ENCODE assay signal across 21 cellular contexts in genomic region chrX:77719388-77719787, GRCh38.
"Had no signal": no experiment of that assay in that cellular context is flagged by ENCODE, and none has a peak within 500 bp of the region (broad histone marks: within the 10 kb centered on the region; RNA-seq: fewer than 3 reads in every experiment).

No MANE protein-coding gene starts in this region.

- H3K4me3 ChIP-seq: breast epithelium, colonic mucosa, dorsolateral prefrontal cortex, esophagus muscularis mucosa, gastrocnemius medialis, neural progenitor cell, sigmoid colon, smooth muscle cell, thoracic aorta had no signal

- H3K36me3 ChIP-seq: breast epithelium, colonic mucosa, esophagus muscularis mucosa, gastrocnemius medialis, thoracic aorta had no signal

- H3K4me1 Mint-ChIP-seq: neural progenitor cell had no signal

- H3K4me3 Mint-ChIP-seq: activated CD4-positive, alpha-beta T cell treated with anti-CD3 and anti-CD28 coated beads, Interleukin-2, amount 10 ng/mL, durations not matched to agents 7 days and 5 days; neural progenitor cell; type B pancreatic cell had no signal

- ATAC-seq: activated naive CD4-positive, alpha-beta T cell treated with anti-CD3 and anti-CD28 coated beads, Interleukin-2, amount 50 U/mL, for 72 hours; gastrocnemius medialis; left ventricle myocardium superior had no signal

- H3K27ac ChIP-seq: breast epithelium, colonic mucosa, dorsolateral prefrontal cortex, esophagus muscularis mucosa, gastrocnemius medialis, neural progenitor cell, sigmoid colon, thoracic aorta had no signal

- H3K4me1 ChIP-seq: breast epithelium, colonic mucosa, esophagus muscularis mucosa, gastrocnemius medialis, neural progenitor cell, sigmoid colon had no signal

- H3K9me3 ChIP-seq: breast epithelium, colonic mucosa, esophagus muscularis mucosa, sigmoid colon, thoracic aorta had no signal

- H3K27ac Mint-ChIP-seq: neural progenitor cell, type B pancreatic cell had no signal

- H3K27me3 Mint-ChIP-seq: activated CD4-positive, alpha-beta T cell treated with anti-CD3 and anti-CD28 coated beads, Interleukin-2, amount 10 ng/mL, durations not matched to agents 7 days and 5 days; type B pancreatic cell had no signal

- H3K27me3 ChIP-seq: breast epithelium, colonic mucosa, esophagus muscularis mucosa, gastrocnemius medialis, neural progenitor cell, sigmoid colon had no signal

- DNase-seq: activated CD4-positive, alpha-beta T cell treated with anti-CD3 and anti-CD28 coated beads, Interleukin-2, amount 10 ng/mL, durations not matched to agents 7 days and 5 days; activated CD4-positive, CD25-positive, alpha-beta regulatory T cell treated with anti-CD3 and anti-CD28 coated beads, Interleukin-2, amount 50 U/mL, for 72 hours; activated gamma-delta T cell; activated T-cell treated with anti-CD3 and anti-CD28 coated beads, Interleukin-2, amount 50 U/mL, for 48 hours; colonic mucosa; dorsolateral prefrontal cortex; gastrocnemius medialis; head of caudate nucleus; hypothalamus; left ventricle myocardium superior; posterior cingulate gyrus; sigmoid colon; stimulated activated CD4-positive, alpha-beta T cell treated with anti-CD3 and anti-CD28 coated beads, Interleukin-15, amount 100 ng/mL, for 24 hours; stimulated activated naive CD4-positive, alpha-beta T cell had no signal
